9 cellular contexts compared by ENCODE assay signal in the genomic region with DNA sequence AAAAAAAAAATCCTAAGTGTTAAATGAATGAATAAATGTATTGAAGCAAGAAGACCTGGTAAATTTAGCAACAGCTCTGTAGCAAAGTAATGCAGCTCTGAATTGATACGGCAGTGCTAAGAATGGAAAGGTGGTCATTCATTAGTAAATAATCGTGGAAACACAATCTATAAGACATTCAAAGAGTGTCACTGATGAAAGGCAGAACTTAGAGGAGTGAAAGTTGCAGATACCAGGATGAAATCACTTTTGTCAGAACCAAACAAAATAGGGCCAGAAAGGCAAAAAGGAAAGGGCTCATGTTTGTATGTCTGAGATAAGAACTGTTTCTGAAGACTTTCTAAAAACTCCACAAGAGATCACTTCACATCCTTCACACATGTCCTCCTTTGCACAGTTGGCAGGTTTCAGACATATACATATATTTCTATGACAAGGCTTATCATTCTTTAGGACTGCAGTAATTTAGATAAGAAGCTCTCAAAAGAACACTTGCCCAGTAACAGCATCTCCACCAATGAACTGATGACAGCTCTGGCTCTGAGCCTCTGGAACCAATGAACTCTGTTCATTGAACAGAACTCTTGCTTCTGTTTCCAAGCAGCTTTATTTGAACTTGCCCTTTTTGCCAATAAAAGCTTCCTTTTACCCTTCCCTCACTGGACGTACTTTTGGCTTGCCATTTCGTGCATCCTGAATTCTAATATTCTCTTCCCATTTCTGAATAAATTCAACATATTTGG. TPM values are rescaled to one million over a fixed set of nuclear protein-coding genes. Genes with fewer than 3 reads are reported as not detected.
A peak's percentile ranks its signal among the peaks of the same experiment; 100 is the strongest.
DNase-seq lines count a peak whose midpoint lies in the region; ATAC-seq, FAIRE-seq and TF ChIP-seq lines count a peak whose summit lies in the region.
"Had no signal": no experiment of that assay in that cellular context is flagged by ENCODE, and none has a peak within 500 bp of the region (broad histone marks: within the 10 kb centered on the region; RNA-seq: fewer than 3 reads in every experiment).

No MANE protein-coding gene starts in this region.

- DNase-seq in activated T-cell treated with anti-CD3 and anti-CD28 coated beads, Interleukin-2, amount 50 U/mL, for 72 hours: no peak
- DNase-seq in activated T-cell treated with anti-CD3 and anti-CD28 coated beads for 4 hours: no peak
- DNase-seq in PC-3: peak; percentile 32
- DNase-seq in heart left ventricle: no peak
- DNase-seq in transverse colon: peak; percentile 68
- DNase-seq in CD14-positive monocyte (ENCODE audit: low spot score): no peak
- DNase-seq in NOMO-1 treated with DMSO at 0.1 percent for 48 hours (lab: John Stamatoyannopoulos, UW; ENCODE audit: unreplicated experiment): no peak
- DNase-seq in frontal cortex (ENCODE audit: low spot score in 2 of 2): no peak
- DNase-seq: NCI-H446 treated with DMSO at 0.1 percent for 48 hours had no signal

- H3K4me2 ChIP-seq in PC-3 (ENCODE audit: low read length): no peak overlapping the region

- H4K20me1 ChIP-seq in PC-3 (ENCODE audit: low read length): no peaks in the 10 kb centered on the region

- no peaks in the 10 kb centered on the region for H3K27me3 Mint-ChIP-seq in activated T-cell treated with anti-CD3 and anti-CD28 coated beads, Interleukin-2, amount 50 U/mL, for 72 hours (ENCODE audit: low read depth)
- peaks cover 2 to 7% (median 7%) of the 10 kb centered on the region in 3 donors for H3K27me3 Mint-ChIP-seq in CD14-positive monocyte (ENCODE audit: low read depth in 3 of 3)

- peak overlapping the region; percentile 54 for H3K27ac Mint-ChIP-seq in activated T-cell treated with anti-CD3 and anti-CD28 coated beads, Interleukin-2, amount 50 U/mL, for 72 hours
- H3K27ac Mint-ChIP-seq in CD14-positive monocyte: peak overlapping the region in 3 of 7 donors; percentile 16 to 50 (median 18)

- no peaks in the 10 kb centered on the region for H3K9me3 ChIP-seq in PC-3 (ENCODE audit: low read length)
- no peaks in the 10 kb centered on the region for H3K9me3 ChIP-seq in heart left ventricle
- no peaks in the 10 kb centered on the region for H3K9me3 ChIP-seq in transverse colon

- H3K4me1 ChIP-seq in PC-3 (ENCODE audit: insufficient read depth, low read length) (peaks cover 28% of the 10 kb centered on the region), heart left ventricle (peaks cover 0 to 29% (median 7%) of the 10 kb centered on the region in 12 donors), transverse colon (peaks cover 0 to 42% (median 18%) of the 10 kb centered on the region in 4 donors)

- no peaks in the 10 kb centered on the region for H3K9me2 ChIP-seq in PC-3 (replicated peaks; ENCODE audit: low read length)

- TF ChIP-seq EP300 in transverse colon (IDR thresholded peaks at IDR 0.05; ENCODE audit: low read depth): no peak

- H3K4me3 Mint-ChIP-seq in activated T-cell treated with anti-CD3 and anti-CD28 coated beads, Interleukin-2, amount 50 U/mL, for 72 hours: peak overlapping the region in 1 of 2 donors; percentile 28
- no peak overlapping the region for H3K4me3 Mint-ChIP-seq in CD14-positive monocyte

- H3K27me3 ChIP-seq in PC-3 (ENCODE audit: low read length) (no peaks in the 10 kb centered on the region), heart left ventricle (no peaks in the 10 kb centered on the region), transverse colon (no peaks in the 10 kb centered on the region)

- peaks cover 31% of the 10 kb centered on the region for H3K79me2 ChIP-seq in PC-3 (ENCODE audit: low read length)

- H3K36me3 ChIP-seq in PC-3 (ENCODE audit: low read depth, low read length) (no peaks in the 10 kb centered on the region), heart left ventricle (no peaks in the 10 kb centered on the region), transverse colon (no peaks in the 10 kb centered on the region)

- no peak for ATAC-seq in activated T-cell treated with anti-CD3 and anti-CD28 coated beads, Interleukin-2, amount 50 U/mL, for 72 hours (replicated peaks in 1 of 2)
- no peak for ATAC-seq in PC-3
- peak in 2 of 4 donors; percentile 16 to 52 for ATAC-seq in heart left ventricle

- CTCF ChIA-PET in PC-3 (lab: Charles Lee): interaction anchor here (0.5 to 1.7 kb wide), 4 partner anchors 8 to 173 kb away, joined by 3 to 7 read pairs (median 4); a partner anchor contains a TSS

- POLR2A ChIA-PET in PC-3 (lab: Charles Lee; ENCODE audit: unreplicated experiment): interaction anchor here (1.7 kb wide), 1 partner anchor 8 kb away, joined by 10 read pairs; a partner anchor contains a TSS

- peaks cover 3 to 8% of the 10 kb centered on the region in 2 donors for H3K36me3 Mint-ChIP-seq in activated T-cell treated with anti-CD3 and anti-CD28 coated beads, Interleukin-2, amount 50 U/mL, for 72 hours (ENCODE audit: insufficient read depth in 2 of 2)
- H3K36me3 Mint-ChIP-seq in CD14-positive monocyte: no peaks in the 10 kb centered on the region

- H2AFZ ChIP-seq in PC-3 (ENCODE audit: low read length): no peak overlapping the region

- in situ Hi-C loops in transverse colon (cut with MboI; ENCODE audit: low pct_ligation_motif_present in 1 of 4, low pct_unique_long_range_greater_than_20kb in 1 of 4, low sequenced_read_pairs in 3 of 4): no loop called here

- no peak overlapping the region for H3K9ac ChIP-seq in PC-3 (ENCODE audit: low read length)

- intact Hi-C loops in PC-3 (cut with micrococcal nuclease): no loop called here
- intact Hi-C loops in heart left ventricle (cut with DNase I): no loop called here
- intact Hi-C loops in transverse colon (cut with DNase I; ENCODE audit: low total_unique reads): no loop called here
- intact Hi-C loops in CD14-positive monocyte (cut with micrococcal nuclease): loop anchor here in 1 of 2 donors (5.0 kb wide), 1 partner anchor 38 kb away; no protein-coding TSS in a partner anchor

- BruUV-seq in PC-3 (replicated peaks; lab: Mats Ljungman, UMichigan): no TSS peak

- no peaks in the 10 kb centered on the region for H3F3A ChIP-seq in PC-3 (ENCODE audit: low read length, unreplicated experiment)

- no peak overlapping the region for H3K27ac ChIP-seq in PC-3 (ENCODE audit: low read length)
- H3K27ac ChIP-seq in heart left ventricle: peak overlapping the region in 8 of 12 donors; percentile 11 to 64 (median 26)
- peak overlapping the region; percentile 96 to 98 (median 96) for H3K27ac ChIP-seq in transverse colon

- peaks cover 27% of the 10 kb centered on the region for H3K4me1 Mint-ChIP-seq in activated T-cell treated with anti-CD3 and anti-CD28 coated beads, Interleukin-2, amount 50 U/mL, for 72 hours (ENCODE audit: low read depth)
- H3K4me1 Mint-ChIP-seq in CD14-positive monocyte: peaks cover 20% of the 10 kb centered on the region

- no peak overlapping the region for H3K4me3 ChIP-seq in PC-3 (ENCODE audit: low read length)
- H3K4me3 ChIP-seq in heart left ventricle: no peak overlapping the region
- no peak overlapping the region for H3K4me3 ChIP-seq in transverse colon

- no peak for FAIRE-seq in frontal cortex (lab: Jason Lieb, UNC)

- H3K9me3 Mint-ChIP-seq in activated T-cell treated with anti-CD3 and anti-CD28 coated beads, Interleukin-2, amount 50 U/mL, for 72 hours: no peaks in the 10 kb centered on the region
- no peaks in the 10 kb centered on the region for H3K9me3 Mint-ChIP-seq in CD14-positive monocyte

- TF ChIP-seq POLR2A in heart left ventricle (IDR thresholded peaks at IDR 0.05) (no peak), transverse colon (IDR thresholded peaks at IDR 0.05) (no peak)

- TF ChIP-seq CTCF in PC-3 (conservative IDR thresholded peaks at IDR 0.05; ENCODE audit: low read depth, low read length) (no peak), heart left ventricle (IDR thresholded peaks at IDR 0.05) (no peak), transverse colon (IDR thresholded peaks at IDR 0.05) (no peak), CD14-positive monocyte (IDR thresholded peaks at IDR 0.05) (no peak)

- 13 to 15% (median 13%) methylated on average over 4 of the region's 4 CpGs for WGBS in heart left ventricle, 4 donors
- WGBS in transverse colon (ENCODE audit: low coverage in 1 of 2), 2 donors: 23 to 45% methylated on average over 4 of the region's 4 CpGs

RNA-seq across cellular contexts. Expression of a gene that starts 4.2 kb away (rescaled TPM):
- 10 to 100 TPM; 44.1 to 53.1 TPM for total RNA-seq in activated T-cell treated with anti-CD3 and anti-CD28 coated beads, Interleukin-2, amount 50 U/mL, for 72 hours
- 46.9 and 53.0 TPM in 2 replicates for total RNA-seq in PC-3 (2014; rRNA removed)
- total RNA-seq in heart left ventricle: 10 to 100 TPM in 2 of 9 donors, 1 to 10 TPM in 7; 2.5 to 39.6 (median 7.5) TPM
- 1 to 10 TPM; 2.1 to 7.1 TPM for polyA plus RNA-seq in heart left ventricle
- total RNA-seq in transverse colon: 10 to 100 TPM in 2 of 4 donors, 1 to 10 TPM in 1, not detected in 1; 3.0 to 17.1 (median 12.4) TPM
- polyA plus RNA-seq in CD14-positive monocyte: 10 to 100 TPM; 10.5 to 12.7 TPM
- total RNA-seq in frontal cortex: 5.3 TPM

RNA-seq across cellular contexts. Expression of a gene that starts 8.3 kb away (rescaled TPM):
- 1,000 to 10,000 TPM; 2,081 to 2,628 TPM for total RNA-seq in activated T-cell treated with anti-CD3 and anti-CD28 coated beads, Interleukin-2, amount 50 U/mL, for 72 hours
- total RNA-seq in PC-3 (2014; rRNA removed): 1,420 and 1,912 TPM in 2 replicates
- 1,000 to 10,000 TPM in 2 of 9 donors, 100 to 1,000 TPM in 7; 507 to 4,598 (median 922) TPM for total RNA-seq in heart left ventricle
- polyA plus RNA-seq in heart left ventricle: 1,000 to 10,000 TPM in 1 of 2 donors, 100 to 1,000 TPM in 1; 914 to 1,431 TPM
- 1,000 to 10,000 TPM; 2,435 to 6,129 (median 4,291) TPM for total RNA-seq in transverse colon
- polyA plus RNA-seq in CD14-positive monocyte: 1,000 to 10,000 TPM; 2,325 to 2,965 TPM
- total RNA-seq in frontal cortex: 2,056 TPM

RNA-seq across cellular contexts. Expression of a gene that starts 25.9 kb away (rescaled TPM):
- 100 to 1,000 TPM; 217 to 225 TPM for total RNA-seq in activated T-cell treated with anti-CD3 and anti-CD28 coated beads, Interleukin-2, amount 50 U/mL, for 72 hours
- 408 and 411 TPM in 2 replicates for total RNA-seq in PC-3 (2014; rRNA removed)
- 100 to 1,000 TPM; 107 to 262 (median 138) TPM for total RNA-seq in heart left ventricle
- polyA plus RNA-seq in heart left ventricle: 100 to 1,000 TPM; 328 to 512 TPM
- total RNA-seq in transverse colon: 100 to 1,000 TPM in 2 of 4 donors, 10 to 100 TPM in 2; 22.8 to 248 (median 137) TPM
- polyA plus RNA-seq in CD14-positive monocyte: 100 to 1,000 TPM; 408 to 454 TPM
- total RNA-seq in frontal cortex: 87.6 TPM

RNA-seq across cellular contexts. Expression of a gene that starts 26.1 kb away (rescaled TPM):
- total RNA-seq in activated T-cell treated with anti-CD3 and anti-CD28 coated beads, Interleukin-2, amount 50 U/mL, for 72 hours: 10 to 100 TPM; 41.6 to 52.7 TPM
- total RNA-seq in PC-3 (2014; rRNA removed) (39.5 and 51.4 TPM in 2 replicates), heart left ventricle (10 to 100 TPM; 12.5 to 28.8 (median 16.4) TPM), transverse colon (10 to 100 TPM; 24.3 to 62.3 (median 49.2) TPM), frontal cortex (51.4 TPM)
- polyA plus RNA-seq in heart left ventricle (10 to 100 TPM in 1 of 2 donors, 1 to 10 TPM in 1; 6.8 to 28.1 TPM), CD14-positive monocyte (10 to 100 TPM; 36.3 to 38.0 TPM)

RNA-seq across cellular contexts. Expression of a gene that starts 40.5 kb away (rescaled TPM):
- 1 to 10 TPM; 6.0 to 6.6 TPM for total RNA-seq in activated T-cell treated with anti-CD3 and anti-CD28 coated beads, Interleukin-2, amount 50 U/mL, for 72 hours
- total RNA-seq in PC-3 (2014; rRNA removed) (23.2 and 31.3 TPM in 2 replicates), heart left ventricle (10 to 100 TPM in 1 of 9 donors, 1 to 10 TPM in 8; 3.6 to 10.0 (median 5.1) TPM), transverse colon (10 to 100 TPM in 3 of 4 donors, 1 to 10 TPM in 1; 9.6 to 21.7 (median 19.4) TPM), frontal cortex (22.0 TPM)
- polyA plus RNA-seq in heart left ventricle (1 to 10 TPM; 3.4 to 6.7 TPM), CD14-positive monocyte (1 to 10 TPM; 6.8 to 6.9 TPM)

Comparison
In these comparisons a context has a peak if more than half of its experiments do, and no peak if none do; other contexts are left out.
1. DNase-seq: peak in PC-3 (single experiment) and transverse colon (single experiment); none in activated T-cell treated with anti-CD3 and anti-CD28 coated beads, Interleukin-2, amount 50 U/mL, for 72 hours (0 of 2), activated T-cell treated with anti-CD3 and anti-CD28 coated beads for 4 hours (single experiment), heart left ventricle (0 of 5), CD14-positive monocyte (single experiment), NOMO-1 treated with DMSO at 0.1 percent for 48 hours (single experiment) and frontal cortex (0 of 2).